In the genomic region with DNA sequence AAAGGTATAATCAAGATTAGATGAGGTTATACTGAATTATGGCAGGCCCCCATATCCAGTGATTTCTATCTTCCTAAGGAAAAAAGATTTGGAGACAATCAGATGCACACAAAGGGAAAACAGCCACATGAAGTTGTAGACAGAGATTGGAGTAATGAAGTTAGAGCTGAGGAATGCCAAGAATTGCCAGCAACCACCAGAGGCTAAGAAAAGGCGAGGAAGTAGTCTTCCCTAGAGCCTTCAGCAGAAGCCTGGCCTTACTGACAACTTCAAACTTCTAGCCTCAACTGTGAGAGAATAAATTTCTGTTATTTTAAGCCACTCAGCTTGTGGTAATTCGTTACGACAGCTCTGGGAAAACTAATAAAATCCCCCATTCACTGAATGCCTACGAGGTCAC, we compare ENCODE assay signal across 18 cellular contexts.
DNase-seq lines count a peak whose midpoint lies in the region; ATAC-seq, FAIRE-seq and TF ChIP-seq lines count a peak whose summit lies in the region.
"Had no signal": no experiment of that assay in that cellular context is flagged by ENCODE, and none has a peak within 500 bp of the region (broad histone marks: within the 10 kb centered on the region; RNA-seq: fewer than 3 reads in every experiment).

No MANE protein-coding gene starts in this region.

- H3K9ac ChIP-seq in astrocyte (ENCODE audit: low read length): peak overlapping the region; percentile 18

- H3K27ac Mint-ChIP-seq in astrocyte (ENCODE audit: unreplicated experiment): peak overlapping the region; percentile 98
- H3K27ac Mint-ChIP-seq: activated CD8-positive, alpha-beta T cell treated with anti-CD3 and anti-CD28 coated beads for 36 hours; activated T-helper 17 cell treated with anti-CD3 and anti-CD28 coated beads, Interleukin-2, amount 50 U/mL, for 72 hours; stimulated activated naive CD8-positive, alpha-beta T cell treated with anti-CD3 and anti-CD28 coated beads, Interleukin-15, amount 100 ng/mL, for 72 hours had no signal

- no peaks in the 10 kb centered on the region for H4K20me1 ChIP-seq in astrocyte (ENCODE audit: insufficient read depth, low read length)

- peaks cover 5% of the 10 kb centered on the region for H3K9me3 Mint-ChIP-seq in astrocyte (ENCODE audit: unreplicated experiment)

- no peaks in the 10 kb centered on the region for H3K36me3 ChIP-seq in astrocyte (ENCODE audit: insufficient read depth, low read length)
- H3K36me3 ChIP-seq: gastroesophageal sphincter had no signal

- H3K9me3 ChIP-seq in astrocyte (ENCODE audit: insufficient read depth, low read depth, low read length): no peaks in the 10 kb centered on the region
- H3K9me3 ChIP-seq: gastroesophageal sphincter had no signal

- ATAC-seq in GM21367 (IDR thresholded peaks at IDR 0.05; ENCODE audit: unreplicated experiment): no peak
- no peak for ATAC-seq in HG03097 (IDR thresholded peaks at IDR 0.05; ENCODE audit: low FRiP score, unreplicated experiment)
- ATAC-seq in GM21529 (IDR thresholded peaks at IDR 0.05; ENCODE audit: unreplicated experiment): no peak
- ATAC-seq: activated CD8-positive, alpha-beta T cell treated with anti-CD3 and anti-CD28 coated beads for 36 hours; activated T-helper 17 cell treated with anti-CD3 and anti-CD28 coated beads, Interleukin-2, amount 50 U/mL, for 72 hours; gastroesophageal sphincter; HCT116; stimulated activated naive CD8-positive, alpha-beta T cell treated with anti-CD3 and anti-CD28 coated beads, Interleukin-15, amount 100 ng/mL, for 72 hours had no signal

- no peaks in the 10 kb centered on the region for H3K79me2 ChIP-seq in astrocyte (ENCODE audit: insufficient read depth, low read length)

- peak overlapping the region; percentile 39 for H3K4me2 ChIP-seq in astrocyte (ENCODE audit: low read length)

- H3K36me3 Mint-ChIP-seq in astrocyte (ENCODE audit: low read depth, unreplicated experiment): no peaks in the 10 kb centered on the region

- DNase-seq in GM04503 (ENCODE audit: low read depth): peak; percentile 66
- peak; percentile 90 for DNase-seq in astrocyte (ENCODE audit: low read depth)
- DNase-seq in fibroblast of the conjunctiva (ENCODE audit: low read depth): peak; percentile 22
- DNase-seq in renal cortical epithelial cell (ENCODE audit: low read depth): peak; percentile 7
- DNase-seq in cerebellar cortex (ENCODE audit: low spot score): no peak
- DNase-seq: activated CD8-positive, alpha-beta T cell treated with anti-CD3 and anti-CD28 coated beads for 36 hours; C1 segment of cervical spinal cord; DMS79 treated with DMSO at 0.1 percent for 48 hours; midbrain; NCI-H1105; stimulated activated naive CD8-positive, alpha-beta T cell treated with anti-CD3 and anti-CD28 coated beads, Interleukin-15, amount 100 ng/mL, for 72 hours; uterus had no signal

- H3K27me3 Mint-ChIP-seq in astrocyte (ENCODE audit: low read depth, unreplicated experiment): no peaks in the 10 kb centered on the region
- H3K27me3 Mint-ChIP-seq: activated CD8-positive, alpha-beta T cell treated with anti-CD3 and anti-CD28 coated beads for 36 hours; activated T-helper 17 cell treated with anti-CD3 and anti-CD28 coated beads, Interleukin-2, amount 50 U/mL, for 72 hours; stimulated activated naive CD8-positive, alpha-beta T cell treated with anti-CD3 and anti-CD28 coated beads, Interleukin-15, amount 100 ng/mL, for 72 hours had no signal

- no peak overlapping the region for H2AFZ ChIP-seq in astrocyte (ENCODE audit: low read depth, low read length)

- FAIRE-seq in astrocyte (lab: Jason Lieb, UNC): peak; percentile 93

- H3K27me3 ChIP-seq in astrocyte (ENCODE audit: insufficient read depth, low read length): no peaks in the 10 kb centered on the region
- H3K27me3 ChIP-seq: gastroesophageal sphincter, uterus had no signal

- TF ChIP-seq CTCF in astrocyte (IDR thresholded peaks at IDR 0.05; ENCODE audit: insufficient read depth, low read depth, low read length): no peak

- no peak overlapping the region for H3K4me3 ChIP-seq in astrocyte (ENCODE audit: insufficient read depth, low read depth, low read length)
- H3K4me3 ChIP-seq: gastroesophageal sphincter, uterus had no signal

- H3K4me3 Mint-ChIP-seq in astrocyte (ENCODE audit: unreplicated experiment): no peak overlapping the region
- H3K4me3 Mint-ChIP-seq: activated CD8-positive, alpha-beta T cell treated with anti-CD3 and anti-CD28 coated beads for 36 hours; activated T-helper 17 cell treated with anti-CD3 and anti-CD28 coated beads, Interleukin-2, amount 50 U/mL, for 72 hours; stimulated activated naive CD8-positive, alpha-beta T cell treated with anti-CD3 and anti-CD28 coated beads, Interleukin-15, amount 100 ng/mL, for 72 hours had no signal

- H3K4me1 Mint-ChIP-seq in astrocyte (ENCODE audit: low read depth, unreplicated experiment): peaks cover 46% of the 10 kb centered on the region
- H3K4me1 Mint-ChIP-seq: activated T-helper 17 cell treated with anti-CD3 and anti-CD28 coated beads, Interleukin-2, amount 50 U/mL, for 72 hours; stimulated activated naive CD8-positive, alpha-beta T cell treated with anti-CD3 and anti-CD28 coated beads, Interleukin-15, amount 100 ng/mL, for 72 hours had no signal

- H3K27ac ChIP-seq in astrocyte (ENCODE audit: low read depth, low read length): peak overlapping the region; percentile 65
- H3K27ac ChIP-seq: gastroesophageal sphincter, uterus had no signal

- peaks cover 12% of the 10 kb centered on the region for H3K4me1 ChIP-seq in astrocyte (ENCODE audit: insufficient read depth, low read length)
- H3K4me1 ChIP-seq: uterus had no signal
